Comparison of ENCODE assay signal across 1 cellular context in genomic region chr14:75452900-75453816, GRCh38.
TF ChIP-seq lines count a peak whose summit lies in the region.

No MANE protein-coding gene starts in this region.

TF ChIP-seq in HepG2, 621 proteins besides CTCF, POLR2A, EP300 and RAD21 (continued from another document):
- TF ChIP-seq RXRB (CRISPR knock-in tag; IDR thresholded peaks at IDR 0.05; ENCODE audit: borderline replicate concordance) (peak; percentile 74), ZNF644 (CRISPR knock-in tag; IDR thresholded peaks at IDR 0.05; ENCODE audit: low read depth) (no peak), FOXP4 (CRISPR knock-in tag; IDR thresholded peaks at IDR 0.05) (peak; percentile 88), NONO (IDR thresholded peaks at IDR 0.05) (no peak), NONO (CRISPR knock-in tag; conservative IDR thresholded peaks at IDR 0.05) (peak; percentile 61; the same call in 1 of the 2 replicates), DR1 (CRISPR knock-in tag; IDR thresholded peaks at IDR 0.05) (no peak), ZNF18 (CRISPR knock-in tag; IDR thresholded peaks at IDR 0.05; ENCODE audit: insufficient replicate concordance) (no peak), ZNF225 (CRISPR knock-in tag; IDR thresholded peaks at IDR 0.05) (no peak), HNRNPUL1 (IDR thresholded peaks at IDR 0.05; ENCODE audit: low read depth, low read length) (no peak), ZNF549 (CRISPR knock-in tag; IDR thresholded peaks at IDR 0.05) (no peak), CEBPB (IDR thresholded peaks at IDR 0.05; ENCODE audit: borderline replicate concordance, low read depth, low read length) (peak; percentile 32; the same call in 1 of the 2 replicates), ZNF737 (CRISPR knock-in tag; IDR thresholded peaks at IDR 0.05; ENCODE audit: borderline replicate concordance) (no peak), ZBTB4 (CRISPR knock-in tag; IDR thresholded peaks at IDR 0.05; ENCODE audit: borderline replicate concordance) (0 out of 2 replicates have a peak, but pooled peaks have one; percentile 60), FOXA1 (IDR thresholded peaks at IDR 0.05) (no peak), FOXA1 (CRISPR knock-in tag; IDR thresholded peaks at IDR 0.05) (peak; percentile 87), BCL3 (CRISPR knock-in tag; IDR thresholded peaks at IDR 0.05) (no peak), NFKB2 (CRISPR knock-in tag; IDR thresholded peaks at IDR 0.05; ENCODE audit: borderline replicate concordance) (no peak; the same call in 1 of the 2 replicates), TEAD3 (CRISPR knock-in tag; optimal IDR thresholded peaks at IDR 0.05; ENCODE audit: borderline replicate concordance) (peak; percentile 100), FOXO1 (CRISPR knock-in tag; IDR thresholded peaks at IDR 0.05) (peak; percentile 92), ZNF605 (CRISPR knock-in tag; IDR thresholded peaks at IDR 0.05) (no peak), MATR3 (CRISPR knock-in tag; IDR thresholded peaks at IDR 0.05) (no peak), DMAP1 (CRISPR knock-in tag; IDR thresholded peaks at IDR 0.05) (no peak; the same call in 1 of the 2 replicates), GPN1 (CRISPR knock-in tag; IDR thresholded peaks at IDR 0.05; ENCODE audit: borderline replicate concordance) (no peak), RARA (CRISPR knock-in tag; IDR thresholded peaks at IDR 0.05) (peak; percentile 67; the same call in 1 of the 2 replicates), ETS1 (CRISPR knock-in tag; IDR thresholded peaks at IDR 0.05) (no peak), NFYC (CRISPR knock-in tag; IDR thresholded peaks at IDR 0.05) (no peak), ZNF224 (CRISPR knock-in tag; IDR thresholded peaks at IDR 0.05) (no peak), ZMAT3 (CRISPR knock-in tag; conservative IDR thresholded peaks at IDR 0.05) (no peak), ZFX (CRISPR knock-in tag; IDR thresholded peaks at IDR 0.05; ENCODE audit: low read depth) (peak; percentile 92), ZNF720 (CRISPR knock-in tag; IDR thresholded peaks at IDR 0.05) (no peak), NAIF1 (CRISPR knock-in tag; IDR thresholded peaks at IDR 0.05; ENCODE audit: borderline replicate concordance) (no peak), KDM5A (IDR thresholded peaks at IDR 0.05; ENCODE audit: borderline replicate concordance, low read length) (no peak), GMEB2 (CRISPR knock-in tag; IDR thresholded peaks at IDR 0.05; ENCODE audit: low read depth) (no peak), PLRG1 (conservative IDR thresholded peaks at IDR 0.05) (no peak), ZBTB1 (CRISPR knock-in tag; IDR thresholded peaks at IDR 0.05; ENCODE audit: borderline replicate concordance) (no peak)
